Comparison of ENCODE assay signal across 1 cellular context in the genomic region with DNA sequence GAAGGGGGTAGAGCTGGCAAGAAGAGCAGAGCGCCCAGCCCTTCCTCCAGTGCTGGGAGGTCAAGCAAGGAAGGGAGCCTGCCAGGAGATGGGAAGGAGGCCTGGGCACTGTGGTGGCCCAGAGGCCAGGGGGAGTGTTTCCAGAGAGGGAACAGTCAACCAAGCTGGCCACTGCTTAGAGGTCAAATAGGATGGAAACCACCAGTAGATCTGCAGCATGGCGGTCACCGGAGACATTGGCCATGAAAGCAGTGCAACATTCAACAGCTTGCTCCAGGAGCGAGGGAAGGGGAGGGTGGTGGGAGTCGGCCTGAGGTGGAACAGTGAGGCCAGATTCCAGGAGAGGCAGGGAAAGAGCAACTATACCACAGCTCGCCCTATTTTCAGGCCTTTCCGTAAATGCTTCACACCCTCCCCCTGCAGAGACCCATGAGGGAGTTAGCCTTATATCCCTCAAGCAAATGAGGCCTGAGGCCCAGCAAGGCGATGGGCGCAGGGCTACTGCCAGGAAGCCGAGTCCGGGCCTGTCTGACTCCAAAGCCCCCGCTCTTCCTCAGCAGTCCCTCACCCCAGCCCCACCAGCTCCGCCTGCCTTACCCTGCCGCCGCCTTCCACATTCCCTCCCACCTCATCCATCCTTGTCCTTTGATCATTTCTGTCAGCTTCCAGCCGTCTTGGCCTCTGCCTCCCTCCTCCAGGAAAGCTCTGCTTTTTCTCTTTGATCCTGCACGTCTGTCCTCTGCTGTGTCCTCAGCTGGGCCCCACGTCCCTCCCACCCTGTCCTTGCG.
TF ChIP-seq lines count a peak whose summit lies in the region.

No MANE protein-coding gene starts in this region.

TF ChIP-seq in HepG2, 621 proteins besides CTCF, POLR2A, EP300 and RAD21:
- TF ChIP-seq TFDP1 (CRISPR knock-in tag; IDR thresholded peaks at IDR 0.05; ENCODE audit: borderline replicate concordance) = no peak
- TF ChIP-seq MEF2D (CRISPR knock-in tag; IDR thresholded peaks at IDR 0.05) = no peak
- TF ChIP-seq FOXM1 (CRISPR knock-in tag; IDR thresholded peaks at IDR 0.05) = no peak
- TF ChIP-seq HIC2 (CRISPR knock-in tag; IDR thresholded peaks at IDR 0.05; ENCODE audit: low read depth) = no peak
- 0 out of 2 replicates have a peak, but pooled peaks have one; percentile 2 for TF ChIP-seq ZNF687 (CRISPR knock-in tag; IDR thresholded peaks at IDR 0.05)
- TF ChIP-seq HES4 (CRISPR knock-in tag; IDR thresholded peaks at IDR 0.05; ENCODE audit: borderline replicate concordance) = no peak
- no peak for TF ChIP-seq ZNF431 (CRISPR knock-in tag; IDR thresholded peaks at IDR 0.05; ENCODE audit: borderline replicate concordance, low read depth)
